Comparison of ENCODE assay signal across 8 cellular contexts in genomic region chr15:94230886-94231727, GRCh38. TPM values are rescaled to one million over a fixed set of nuclear protein-coding genes. Genes with fewer than 3 reads are reported as not detected.
DNase-seq lines count a peak whose midpoint lies in the region; ATAC-seq and TF ChIP-seq lines count a peak whose summit lies in the region.

Gene MCTP2, plus strand, starts transcription at chr15:94231561. Its CDS starts 66,705 bp downstream, at chr15:94298266.

- peak within 1 kb of the TSS; percentile 66 for H3K56ac ChIP-seq in IMR-90 (ENCODE audit: extremely low read depth, insufficient read depth, low read length)

- H2BK120ac ChIP-seq in IMR-90 (ENCODE audit: low read depth, low read length) = peak within 1 kb of the TSS; percentile 82

- H3K9ac ChIP-seq in IMR-90 (ENCODE audit: low read depth, low read length) (peak within 1 kb of the TSS; percentile 80), skeletal muscle tissue (ENCODE audit: low read depth in 1 of 3, low read length in 3 of 3) (peak within 1 kb of the TSS in 2 of 3 donors; percentile 34 to 36)

- H3K14ac ChIP-seq in IMR-90 (replicated peaks; ENCODE audit: low read depth, low read length) = peak within 1 kb of the TSS; percentile 93

- no peaks in the 10 kb centered on the region for H4K20me1 ChIP-seq in IMR-90 (ENCODE audit: insufficient read depth, low read length)

- H3K27ac ChIP-seq in IMR-90 (ENCODE audit: insufficient read depth, low read length) (peak within 1 kb of the TSS; percentile 38), skeletal muscle tissue (ENCODE audit: low read depth, low read length) (no peak within 1 kb of the TSS)

- peaks cover 3% of the 10 kb centered on the region for H3K4me1 ChIP-seq in IMR-90 (ENCODE audit: control insufficient read depth, insufficient read depth, low read length)
- H3K4me1 ChIP-seq in skeletal muscle tissue (ENCODE audit: control insufficient read depth in 3 of 3, insufficient read depth in 3 of 3, low read length in 3 of 3) = peaks cover 5 to 6% (median 5%) of the 10 kb centered on the region in 3 donors

- TF ChIP-seq RAD21 in IMR-90 (IDR thresholded peaks at IDR 0.05; ENCODE audit: low read length) = no peak

- H3K4me3 ChIP-seq in IMR-90 (ENCODE audit: insufficient read depth, low read depth, low read length) (peak within 1 kb of the TSS; percentile 85), skeletal muscle tissue (ENCODE audit: low read length in 3 of 3) (peak within 1 kb of the TSS; percentile 69 to 71 (median 71))

- peak within 1 kb of the TSS; percentile 86 for H3K27ac Mint-ChIP-seq in activated naive CD8-positive, alpha-beta T cell

- H2AK5ac ChIP-seq in IMR-90 (ENCODE audit: low read depth, low read length) = peak within 1 kb of the TSS; percentile 25; the same call in 1 of the 2 replicates

- no peaks in the 10 kb centered on the region for H3K27me3 Mint-ChIP-seq in activated naive CD8-positive, alpha-beta T cell

- H2BK15ac ChIP-seq in IMR-90 (ENCODE audit: low read depth, low read length) = peak within 1 kb of the TSS; percentile 76; the same call in 1 of the 3 replicates

- no peaks in the 10 kb centered on the region for H3K27me3 ChIP-seq in IMR-90 (ENCODE audit: control insufficient read depth, insufficient read depth, low read length)
- peaks cover 13 to 21% (median 20%) of the 10 kb centered on the region in 3 donors for H3K27me3 ChIP-seq in skeletal muscle tissue (ENCODE audit: control insufficient read depth in 3 of 3, insufficient read depth in 3 of 3, low read length in 3 of 3)

- H4K8ac ChIP-seq in IMR-90 (ENCODE audit: low read depth in 2 of 2, low read length in 2 of 2) = peak within 1 kb of the TSS; percentile 57 to 96

- H3K36me3 ChIP-seq in IMR-90 (ENCODE audit: control insufficient read depth, insufficient read depth, low read length) (no peaks in the 10 kb centered on the region), skeletal muscle tissue (ENCODE audit: control insufficient read depth in 3 of 3, insufficient read depth in 3 of 3, low read length in 3 of 3) (no peaks in the 10 kb centered on the region)

- peak within 1 kb of the TSS; percentile 89 for H3K4ac ChIP-seq in IMR-90 (ENCODE audit: low read depth, low read length)

- peak within 1 kb of the TSS; percentile 90 for H3K4me3 Mint-ChIP-seq in activated naive CD8-positive, alpha-beta T cell

- H3K23ac ChIP-seq in IMR-90 (ENCODE audit: low read depth, low read length) = peak within 1 kb of the TSS; percentile 96

- peaks cover 64% of the 10 kb centered on the region for H3K4me1 Mint-ChIP-seq in activated naive CD8-positive, alpha-beta T cell (ENCODE audit: low read depth)

- H2BK20ac ChIP-seq in IMR-90 (ENCODE audit: low read depth, low read length) = peak within 1 kb of the TSS; percentile 69

- H4K5ac ChIP-seq in IMR-90 (ENCODE audit: low read depth, low read length) = peak within 1 kb of the TSS; percentile 69

- peak within 1 kb of the TSS; percentile 90 for H2AFZ ChIP-seq in IMR-90 (replicated peaks; ENCODE audit: low read length, poor library complexity)

- TF ChIP-seq POLR2A in IMR-90 (IDR thresholded peaks at IDR 0.05; ENCODE audit: low read depth, low read length) = 0 out of 2 replicates have a peak, but pooled peaks have one; percentile 50

- TF ChIP-seq CTCF in IMR-90 (conservative IDR thresholded peaks at IDR 0.05; ENCODE audit: low read depth, low read length) = 0 out of 2 replicates have a peak, but pooled peaks have one; percentile 7

- H3K4me2 ChIP-seq in IMR-90 (ENCODE audit: low read depth, low read length) = peak within 1 kb of the TSS; percentile 97

- no TSS peak for BruUV-seq in IMR-90 (replicated peaks; lab: Mats Ljungman, UMichigan)

- H3K18ac ChIP-seq in IMR-90 (ENCODE audit: low read depth, low read length) = peak within 1 kb of the TSS; percentile 90

- dilution Hi-C loops in IMR-90 (cut with HindIII; ENCODE audit: low sequenced_read_pairs, unreplicated experiment) = no loop called here

- POLR2A ChIA-PET in IMR-90 (lab: Charles Lee; ENCODE audit: unreplicated experiment) = interaction anchor here (0.6 kb wide), 1 partner anchor 85 kb away, joined by 3 read pairs; no protein-coding TSS in a partner anchor

- intact Hi-C loops in IMR-90 (cut with micrococcal nuclease) = loop anchor here (5.0 kb wide), 1 partner anchor 64 kb away; no protein-coding TSS in a partner anchor

- ATAC-seq in GM21447 (IDR thresholded peaks at IDR 0.05; ENCODE audit: unreplicated experiment) (peak; percentile 58), IMR-90 (ENCODE audit: low read depth) (peak; percentile 94)

- H2AK9ac ChIP-seq in IMR-90 (replicated peaks; ENCODE audit: low read depth, low read length, poor library complexity) = peak within 1 kb of the TSS; percentile 28

- 9% methylated on average over 19 of the region's 66 CpGs; no CpG with 5 or more reads in 1 of the 2 experiments for WGBS in IMR-90 (ENCODE audit: extremely low coverage in 2 of 2, insufficient read length in 1 of 2), 2 experiments

- H3K36me3 Mint-ChIP-seq in activated naive CD8-positive, alpha-beta T cell = no peaks in the 10 kb centered on the region

- peak; percentile 41 for DNase-seq in COR-L47 (lab: John Stamatoyannopoulos, UW)
- DNase-seq in IMR-90 = peak; percentile 70
- peak; percentile 90 for DNase-seq in SKM-1 treated with dmso at 0.1 percent for 144 hours (lab: John Stamatoyannopoulos, UW; ENCODE audit: unreplicated experiment)
- DNase-seq in hepatic stellate cell (ENCODE audit: low spot score) = peak; percentile 26
- no peak for DNase-seq in cerebellum (ENCODE audit: low spot score)

- H3K9me1 ChIP-seq in IMR-90 (ENCODE audit: insufficient read depth, low read length) = no peaks in the 10 kb centered on the region

- H2BK5ac ChIP-seq in IMR-90 (ENCODE audit: low read depth, low read length, poor library complexity, severe bottlenecking) = peak within 1 kb of the TSS; percentile 78

- no peaks in the 10 kb centered on the region for H3K9me3 Mint-ChIP-seq in activated naive CD8-positive, alpha-beta T cell (ENCODE audit: low read depth)

- in situ Hi-C loops in IMR-90 (cut with MboI; ENCODE audit: low sequenced_read_pairs) = no loop called here

- H3K9me3 ChIP-seq in IMR-90 (ENCODE audit: control insufficient read depth, insufficient read depth, low read length) = no peaks in the 10 kb centered on the region
- no peaks in the 10 kb centered on the region for H3K9me3 ChIP-seq in skeletal muscle tissue (ENCODE audit: control insufficient read depth in 3 of 3, low read length in 3 of 3)

- H4K91ac ChIP-seq in IMR-90 (ENCODE audit: insufficient read depth, low read depth, low read length) = peak within 1 kb of the TSS; percentile 62

- CTCF ChIA-PET in IMR-90 (lab: Yijun Ruan, JAX) = interaction anchor here (1.1 to 1.5 kb wide), 2 partner anchors 67 to 93 kb away, joined by 3 to 5 read pairs; no protein-coding TSS in a partner anchor

- peaks cover 0 to 17% of the 10 kb centered on the region in 2 experiments for H3K79me1 ChIP-seq in IMR-90 (ENCODE audit: low read depth in 1 of 2, low read length in 2 of 2)

TF ChIP-seq in IMR-90, 13 proteins besides CTCF, POLR2A, EP300 and RAD21:
- TF ChIP-seq RCOR1 (IDR thresholded peaks at IDR 0.05; ENCODE audit: insufficient replicate concordance, low read length) (no peak), CEBPB (IDR thresholded peaks at IDR 0.05; ENCODE audit: low read depth, low read length) (peak; percentile 43; the same call in 1 of the 2 replicates), MAZ (IDR thresholded peaks at IDR 0.05; ENCODE audit: borderline replicate concordance, low read depth, low read length) (no peak)
TF ChIP-seq in IMR-90: peak in this region for 1.

RNA-seq across cellular contexts. Expression of gene MCTP2, which starts in this region (rescaled TPM):
- total RNA-seq in IMR-90 (2012; rRNA removed) (8.6 and 9.9 TPM in 2 replicates), skeletal muscle tissue (2.1 TPM), cerebellum (0.64 TPM)
- polyA plus RNA-seq in IMR-90 (2012; rRNA removed) = 5.1 and 6.6 TPM in 2 replicates
- polyA plus RNA-seq in IMR-90 (2012; cell fraction: cytosol; rRNA removed) = 1.4 and 2.7 TPM in 2 replicates
- polyA plus RNA-seq in IMR-90 (2012; cell fraction: nucleus; rRNA removed; ENCODE audit: low replicate concordance) = 6.9 and 16.5 TPM in 2 replicates
